27 cellular contexts compared by ENCODE assay signal in the genomic region with DNA sequence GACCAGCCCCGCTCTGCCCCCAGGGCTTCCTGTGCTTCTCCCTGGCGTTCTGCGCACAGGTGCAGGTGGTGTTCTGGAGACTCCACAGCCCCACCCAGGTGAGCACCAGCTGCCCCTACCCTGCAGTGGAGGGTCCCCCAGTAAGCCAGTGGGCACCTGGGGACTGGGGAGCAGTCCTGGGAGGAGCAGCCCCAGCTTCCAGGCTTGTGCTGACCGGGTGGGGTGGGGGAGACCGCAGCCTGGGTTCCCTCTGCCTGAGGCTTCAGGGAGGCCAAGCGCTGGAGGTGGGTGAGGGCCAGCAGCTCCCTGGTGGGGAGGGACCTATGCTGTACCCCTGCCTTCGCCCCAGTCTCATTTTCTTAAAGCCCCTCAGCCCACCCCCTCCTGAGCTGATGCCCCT. TPM values are rescaled to one million over a fixed set of nuclear protein-coding genes. Genes with fewer than 3 reads are reported as not detected.
DNase-seq lines count a peak whose midpoint lies in the region; ATAC-seq and TF ChIP-seq lines count a peak whose summit lies in the region.
"Had no signal": no experiment of that assay in that cellular context is flagged by ENCODE, and none has a peak within 500 bp of the region (broad histone marks: within the 10 kb centered on the region; RNA-seq: fewer than 3 reads in every experiment).

No MANE protein-coding gene starts in this region.

- H3K36me3 ChIP-seq in MM.1S (replicated peaks; ENCODE audit: insufficient read depth, low read length): no peaks in the 10 kb centered on the region
- H3K36me3 ChIP-seq: BLaER1 treated with 17β-estradiol and CSF1 and Interleukin-3, amounts not matched to agents 10 nM and 100 nM had no signal

- H3K4me2 ChIP-seq in MM.1S (ENCODE audit: low read depth, low read length): no peak overlapping the region
- H3K4me2 ChIP-seq: A549 had no signal

- ATAC-seq in right cardiac atrium: no peak
- ATAC-seq in Right ventricle myocardium inferior: no peak
- ATAC-seq: A549, HCT116 had no signal

- no peaks in the 10 kb centered on the region for H3K9me2 ChIP-seq in MM.1S (replicated peaks; ENCODE audit: insufficient read depth, low read length)

- no peak for TF ChIP-seq CTCF in coronary artery (IDR thresholded peaks at IDR 0.05)
- no peak for TF ChIP-seq CTCF in MM.1S (IDR thresholded peaks at IDR 0.05; ENCODE audit: low read length)

- H3K9ac ChIP-seq in MM.1S (ENCODE audit: low read length): no peak overlapping the region

- no peak overlapping the region for H3K4me3 ChIP-seq in right cardiac atrium (ENCODE audit: low read length)
- no peak overlapping the region for H3K4me3 ChIP-seq in coronary artery
- no peak overlapping the region for H3K4me3 ChIP-seq in MM.1S (ENCODE audit: low read length)
- H3K4me3 ChIP-seq: A549; BLaER1 treated with 17β-estradiol and CSF1 and Interleukin-3, amounts not matched to agents 10 nM and 100 nM; SK-N-MC had no signal

- H3K27ac ChIP-seq in right cardiac atrium (ENCODE audit: low read length) (no peak overlapping the region), coronary artery (no peak overlapping the region), MM.1S (ENCODE audit: low read length) (no peak overlapping the region)
- H3K27ac ChIP-seq: A549; BLaER1 treated with 17β-estradiol and CSF1 and Interleukin-3, amounts not matched to agents 10 nM and 100 nM; HL-60; SK-N-MC had no signal

- no peaks in the 10 kb centered on the region for H3K27me3 ChIP-seq in right cardiac atrium (ENCODE audit: control insufficient read depth, insufficient read depth)
- H3K27me3 ChIP-seq in MM.1S (replicated peaks; ENCODE audit: insufficient read depth, low read length): peaks cover 61% of the 10 kb centered on the region
- H3K27me3 ChIP-seq: BLaER1 treated with 17β-estradiol and CSF1 and Interleukin-3, amounts not matched to agents 10 nM and 100 nM had no signal

- H3K4me1 ChIP-seq in right cardiac atrium (ENCODE audit: control insufficient read depth, insufficient read depth, low read length) (peaks cover 11% of the 10 kb centered on the region), MM.1S (ENCODE audit: low read length) (peaks cover 10% of the 10 kb centered on the region)
- H3K4me1 ChIP-seq: A549 had no signal

- H3F3A ChIP-seq in MM.1S (ENCODE audit: insufficient read depth, low read length): no peaks in the 10 kb centered on the region

- no peaks in the 10 kb centered on the region for H3K79me2 ChIP-seq in MM.1S (ENCODE audit: low read length)

- H4K20me1 ChIP-seq in MM.1S (ENCODE audit: insufficient read depth, low read length): no peaks in the 10 kb centered on the region

- H3K9me3 ChIP-seq in right cardiac atrium (ENCODE audit: control insufficient read depth, low read length) (no peaks in the 10 kb centered on the region), MM.1S (replicated peaks; ENCODE audit: insufficient read depth, low read length) (no peaks in the 10 kb centered on the region)
- H3K9me3 ChIP-seq: A549; BLaER1 treated with 17β-estradiol and CSF1 and Interleukin-3, amounts not matched to agents 10 nM and 100 nM had no signal

- intact Hi-C loops in right cardiac atrium (cut with DNase I): loop anchor here in 2 of 4 donors (10.0 kb wide), 2 partner anchors 226 to 586 kb away; no protein-coding TSS in a partner anchor
- intact Hi-C loops in Right ventricle myocardium inferior (cut with DNase I): loop anchor here (1.0 to 10.0 kb wide), 3 partner anchors 36 to 586 kb away; no protein-coding TSS in a partner anchor
- intact Hi-C loops in posterior vena cava (cut with DNase I): loop anchor here (10.0 kb wide), 3 partner anchors 114 to 586 kb away; a partner anchor contains a TSS

- 77% methylated on average over 7 of the region's 7 CpGs for WGBS in right cardiac atrium

- peak in 2 of 3 donors; percentile 10 to 61 for DNase-seq in right cardiac atrium
- DNase-seq in Right ventricle myocardium inferior (ENCODE audit: missing footprints): no peak
- peak; percentile 71 for DNase-seq in coronary artery (ENCODE audit: low spot score)
- peak; percentile 70 for DNase-seq in posterior vena cava (ENCODE audit: low spot score)
- DNase-seq in MM.1S: no peak
- DNase-seq in NK-92 (lab: John Stamatoyannopoulos, UW; ENCODE audit: unreplicated experiment): no peak
- no peak for DNase-seq in SKM-1 (lab: John Stamatoyannopoulos, UW; ENCODE audit: unreplicated experiment)
- DNase-seq: AML-193, COR-L47, DMS53, Karpas-422, NCI-H1092 treated with DMSO at 0.1 percent for 48 hours, NCI-H1436 treated with DMSO at 0.1 percent for 48 hours, NCI-H2029, NCI-H446, NCI-H524 treated with DMSO at 0.1 percent for 48 hours, NCI-H82, RPMI8226, SIG-M5 had no signal

- H2AFZ ChIP-seq in MM.1S (ENCODE audit: low read length): no peak overlapping the region

RNA-seq across cellular contexts. Expression of a gene that starts 6.9 kb away (rescaled TPM):
- 10 to 100 TPM; 11.4 to 24.0 (median 14.3) TPM for total RNA-seq in right cardiac atrium
- 11.5 TPM for polyA plus RNA-seq in right cardiac atrium
- 15.0 TPM for total RNA-seq in Right ventricle myocardium inferior
- 1 to 10 TPM in 1 of 2 donors, under 1 TPM in 1; 0.76 to 3.6 TPM for total RNA-seq in posterior vena cava
- total RNA-seq: Daoy, G401 had no signal
- polyA plus RNA-seq: A549 had no signal

RNA-seq across cellular contexts. Expression of a gene that starts 7.0 kb away (rescaled TPM):
- total RNA-seq in right cardiac atrium: 10 to 100 TPM in 3 of 4 donors, 1 to 10 TPM in 1; 3.9 to 24.2 (median 15.3) TPM
- 13.4 TPM for polyA plus RNA-seq in right cardiac atrium
- 47.1 TPM for total RNA-seq in Right ventricle myocardium inferior
- 1 to 10 TPM; 1.3 to 1.8 TPM for total RNA-seq in posterior vena cava
- total RNA-seq: G401 had no signal
- polyA plus RNA-seq: A549 had no signal

RNA-seq across cellular contexts. Expression of a gene that starts 38.3 kb away (rescaled TPM):
- total RNA-seq in right cardiac atrium (under 1 TPM in 3 of 4 donors, not detected in 1; 0.23 to 0.51 (median 0.35) TPM), Right ventricle myocardium inferior (0.24 TPM), posterior vena cava (under 1 TPM; 0.43 to 0.69 TPM)
- 0.20 TPM for polyA plus RNA-seq in right cardiac atrium
- total RNA-seq: Daoy, G401, H4 had no signal
- polyA plus RNA-seq: A549 had no signal

Comparison
In these comparisons a context has a peak if more than half of its experiments do, and no peak if none do; other contexts are left out.
1. DNase-seq: peak in right cardiac atrium (2 of 3), coronary artery (single experiment) and posterior vena cava (single experiment); none in Right ventricle myocardium inferior (single experiment), MM.1S (single experiment), NK-92 (single experiment) and SKM-1 (single experiment).